ENCODE assay signal across 9 cellular contexts in the genomic region with DNA sequence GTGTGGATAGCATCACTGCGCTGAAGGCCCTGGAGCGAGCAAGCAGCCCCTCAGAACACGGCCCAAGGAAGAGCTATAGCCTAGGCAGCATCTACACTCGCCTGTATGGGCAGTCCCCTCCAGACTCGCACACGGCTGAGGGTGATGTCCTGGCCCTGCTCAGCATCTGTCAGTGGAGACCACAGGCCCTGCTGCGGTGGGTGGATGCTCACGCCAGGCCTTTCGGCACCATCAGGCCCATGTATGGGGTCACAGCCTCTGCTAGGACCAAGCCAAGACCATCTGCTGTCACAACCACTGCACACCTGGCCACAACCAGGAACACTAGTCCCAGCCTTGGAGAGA. TPM values are rescaled to one million over a fixed set of nuclear protein-coding genes. Genes with fewer than 3 reads are reported as not detected.
A peak's percentile ranks its signal among the peaks of the same experiment; 100 is the strongest.
DNase-seq lines count a peak whose midpoint lies in the region; ATAC-seq and TF ChIP-seq lines count a peak whose summit lies in the region.
"Had no signal": no experiment of that assay in that cellular context is flagged by ENCODE, and none has a peak within 500 bp of the region (broad histone marks: within the 10 kb centered on the region; RNA-seq: fewer than 3 reads in every experiment).

No MANE protein-coding gene starts in this region.

- DNase-seq in LNCaP clone FGC (ENCODE audit: low read depth) (no peak), osteoblast (ENCODE audit: insufficient read length, low spot score, missing footprints) (peak; percentile 21), NOMO-1 (lab: John Stamatoyannopoulos, UW; ENCODE audit: unreplicated experiment in 2 of 2) (no peak), posterior cingulate gyrus (no peak)
- no peak for DNase-seq in effector CD4-positive, alpha-beta T cell
- DNase-seq: NCI-H2171 treated with DMSO at 0.1 percent for 48 hours had no signal

- H2AFZ ChIP-seq in osteoblast (ENCODE audit: low read length): no peak overlapping the region

- peaks cover 46 to 66% of the 10 kb centered on the region in 2 donors for H3K4me1 ChIP-seq in duodenal mucosa (ENCODE audit: control insufficient read depth in 1 of 2, insufficient read depth in 2 of 2, low read length in 2 of 2)
- peaks cover 33% of the 10 kb centered on the region for H3K4me1 ChIP-seq in osteoblast (ENCODE audit: insufficient read depth, low read length)

- TF ChIP-seq CTCF in C4-2B (conservative IDR thresholded peaks at IDR 0.05): no peak
- TF ChIP-seq CTCF in LNCaP clone FGC (IDR thresholded peaks at IDR 0.05; ENCODE audit: control insufficient read depth, extremely low read depth, insufficient read depth): no peak
- TF ChIP-seq CTCF in osteoblast (IDR thresholded peaks at IDR 0.05; ENCODE audit: extremely low read depth, low read depth, low read length): no peak

- H3K9ac ChIP-seq in duodenal mucosa (ENCODE audit: low read depth in 1 of 2, low read length in 2 of 2): peak overlapping the region; percentile 93 to 98

- H3K4me3 ChIP-seq in LNCaP clone FGC (ENCODE audit: low read depth, low read length) (peak overlapping the region; percentile 71), duodenal mucosa (ENCODE audit: low read depth in 1 of 2, low read length in 2 of 2) (peak overlapping the region; percentile 78 to 79), osteoblast (ENCODE audit: insufficient read depth, low read length) (peak overlapping the region; percentile 78)

- peaks cover 4% of the 10 kb centered on the region for H4K20me1 ChIP-seq in osteoblast (ENCODE audit: insufficient read depth, low read length)

- ATAC-seq in HG02840 (IDR thresholded peaks at IDR 0.05; ENCODE audit: low FRiP score, unreplicated experiment): no peak

- intact Hi-C loops in posterior cingulate gyrus (cut with DNase I): loop anchor here (5.0 kb wide), 1 partner anchor 35 kb away; a partner anchor contains a TSS

- H3K79me2 ChIP-seq in osteoblast (ENCODE audit: insufficient read depth, low read length): peaks cover 57% of the 10 kb centered on the region

- H3K27me3 ChIP-seq in duodenal mucosa (ENCODE audit: control insufficient read depth in 1 of 2, insufficient read depth in 2 of 2, low read length in 2 of 2) (no peaks in the 10 kb centered on the region), osteoblast (ENCODE audit: insufficient read depth, low read length) (no peaks in the 10 kb centered on the region)

- H3K9me3 ChIP-seq in duodenal mucosa (ENCODE audit: control insufficient read depth in 1 of 2, low read length in 2 of 2) (no peaks in the 10 kb centered on the region), osteoblast (ENCODE audit: low read depth, low read length) (no peaks in the 10 kb centered on the region)

- H3K27ac ChIP-seq in C4-2B: peak overlapping the region; percentile 99
- H3K27ac ChIP-seq in duodenal mucosa (ENCODE audit: low read depth, low read length): peak overlapping the region; percentile 100
- peak overlapping the region; percentile 100 for H3K27ac ChIP-seq in osteoblast (ENCODE audit: low read depth, low read length)

- peak overlapping the region; percentile 93 for H3K4me2 ChIP-seq in osteoblast (ENCODE audit: insufficient read depth, low read length)

- H3K36me3 ChIP-seq in duodenal mucosa (ENCODE audit: control insufficient read depth in 1 of 2, insufficient read depth in 2 of 2, low read length in 2 of 2): peaks cover 8 to 35% of the 10 kb centered on the region in 2 donors
- H3K36me3 ChIP-seq in osteoblast (ENCODE audit: insufficient read depth, low read length): peaks cover 27% of the 10 kb centered on the region

RNA-seq across cellular contexts. Expression of a gene that starts 20.5 kb away (rescaled TPM):
- total RNA-seq in osteoblast: 5.0 and 5.1 TPM in 2 replicates

RNA-seq across cellular contexts. Expression of a gene that starts 27.0 kb away (rescaled TPM):
- total RNA-seq in osteoblast: 128 and 135 TPM in 2 replicates

RNA-seq across cellular contexts. Expression of a gene that starts 27.2 kb away (rescaled TPM):
- total RNA-seq in osteoblast: 13.3 and 17.4 TPM in 2 replicates

RNA-seq across cellular contexts. Expression of a gene that starts 36.9 kb away (rescaled TPM):
- total RNA-seq in osteoblast: 99.3 and 105 TPM in 2 replicates

RNA-seq across cellular contexts. Expression of a gene that starts 37.2 kb away (rescaled TPM):
- total RNA-seq in osteoblast: 23.3 and 33.7 TPM in 2 replicates
